Comparison of ENCODE assay signal across 8 cellular contexts in genomic region chr6:137811912-137812553, GRCh38. TPM values are rescaled to one million over a fixed set of nuclear protein-coding genes. Genes with fewer than 3 reads are reported as not detected.
DNase-seq lines count a peak whose midpoint lies in the region; ATAC-seq, FAIRE-seq and TF ChIP-seq lines count a peak whose summit lies in the region.

No MANE protein-coding gene starts in this region.

- peak overlapping the region; percentile 21; the same call in 1 of the 2 replicates for H2AFZ ChIP-seq in MM.1S (ENCODE audit: low read length)
- H2AFZ ChIP-seq in GM12878 (ENCODE audit: control insufficient read depth, low read depth, low read length): peak overlapping the region; percentile 45

- ATAC-seq in GM12878: no peak; the same call in 2 of the 3 replicates
- ATAC-seq in GM18858 (IDR thresholded peaks at IDR 0.05; ENCODE audit: unreplicated experiment): no peak
- no peak for ATAC-seq in HG03025 (IDR thresholded peaks at IDR 0.05; ENCODE audit: low FRiP score, unreplicated experiment)

- POLR2A ChIA-PET in GM12878 (lab: Charles Lee): interaction anchor here (0.6 to 6.2 kb wide), 18 partner anchors 9 to 134 kb away, joined by 3 to 95 read pairs (median 4); no protein-coding TSS in a partner anchor

- intact Hi-C loops in GM12878 (cut with micrococcal nuclease; ENCODE audit: unreplicated experiment): no loop called here
- intact Hi-C loops in ascending aorta (cut with DNase I): loop anchor here (5.0 kb wide), 1 partner anchor 90 kb away; no protein-coding TSS in a partner anchor

- TF ChIP-seq RAD21 in GM12878 (IDR thresholded peaks at IDR 0.05; ENCODE audit: insufficient read depth, low read depth, low read length): no peak

- H4K20me1 ChIP-seq in DOHH2 (ENCODE audit: control insufficient read depth, insufficient read depth, low read depth, low read length) (no peaks in the 10 kb centered on the region), MM.1S (ENCODE audit: insufficient read depth, low read length) (no peaks in the 10 kb centered on the region), GM12878 (ENCODE audit: control insufficient read depth, insufficient read depth) (no peaks in the 10 kb centered on the region)

- RAD21 ChIA-PET in GM12878 (lab: Charles Lee; ENCODE audit: unreplicated experiment): interaction anchor here (0.9 to 5.9 kb wide), 21 partner anchors 8 to 136 kb away, joined by 3 to 39 read pairs (median 7); partner anchors contain the start of gene TNFAIP3

- H3K36me3 ChIP-seq in DOHH2 (ENCODE audit: control insufficient read depth, low read length) (no peaks in the 10 kb centered on the region), MM.1S (replicated peaks; ENCODE audit: insufficient read depth, low read length) (no peaks in the 10 kb centered on the region), GM12878 (ENCODE audit: control insufficient read depth in 2 of 2, insufficient read depth in 2 of 2, low read length in 1 of 2) (no peaks in the 10 kb centered on the region), neutrophil (no peaks in the 10 kb centered on the region), ascending aorta (no peaks in the 10 kb centered on the region)

- WGBS in GM12878 (ENCODE audit: insufficient coverage, insufficient replicate concordance, low lambda C conversion rate, missing lambda C conversion rate): 24% methylated on average over 6 of the region's 6 CpGs

- BruUV-seq in GM12878 (replicated peaks; lab: Mats Ljungman, UMichigan): TSS peak; percentile 97

- H3K9me3 ChIP-seq in DOHH2 (ENCODE audit: control insufficient read depth, insufficient read depth, low read length): no peaks in the 10 kb centered on the region
- no peaks in the 10 kb centered on the region for H3K9me3 ChIP-seq in MM.1S (replicated peaks; ENCODE audit: insufficient read depth, low read length)
- peaks cover 2% of the 10 kb centered on the region; the same call in 1 of the 3 replicates for H3K9me3 ChIP-seq in GM12878 (replicated peaks; ENCODE audit: control insufficient read depth, insufficient read depth, low read length)
- H3K9me3 ChIP-seq in neutrophil: no peaks in the 10 kb centered on the region
- no peaks in the 10 kb centered on the region for H3K9me3 ChIP-seq in ascending aorta

- DNase-seq in MM.1S (no peak), GM12878 (ENCODE audit: low read depth, low spot score) (no peak), NCI-H2227 treated with DMSO at 0.1 percent for 48 hours (lab: John Stamatoyannopoulos, UW) (no peak), ascending aorta (ENCODE audit: low spot score in 2 of 2) (no peak)

- H3K9me2 ChIP-seq in DOHH2 (replicated peaks; ENCODE audit: control insufficient read depth, low read length): no peaks in the 10 kb centered on the region
- H3K9me2 ChIP-seq in MM.1S (replicated peaks; ENCODE audit: insufficient read depth, low read length): no peaks in the 10 kb centered on the region

- H3K4me1 ChIP-seq in DOHH2 (ENCODE audit: control insufficient read depth, low read length): peaks cover 29% of the 10 kb centered on the region
- H3K4me1 ChIP-seq in MM.1S (ENCODE audit: low read length): peaks cover 43% of the 10 kb centered on the region
- peaks cover 35% of the 10 kb centered on the region for H3K4me1 ChIP-seq in GM12878 (ENCODE audit: control insufficient read depth, insufficient read depth, low read length)
- peaks cover 25 to 26% of the 10 kb centered on the region in 2 experiments for H3K4me1 ChIP-seq in neutrophil (ENCODE audit: control insufficient read depth in 1 of 2, insufficient read depth in 1 of 2, low read depth in 1 of 2, low read length in 1 of 2)
- no peaks in the 10 kb centered on the region for H3K4me1 ChIP-seq in ascending aorta

- H3F3A ChIP-seq in DOHH2 (ENCODE audit: control insufficient read depth, insufficient read depth): peaks cover 4% of the 10 kb centered on the region; the same call in 1 of the 2 replicates
- H3F3A ChIP-seq in MM.1S (ENCODE audit: insufficient read depth, low read length): peaks cover 12% of the 10 kb centered on the region; the same call in 1 of the 2 replicates

- in situ Hi-C loops in GM12878 (cut with MboI): no loop called here

- FAIRE-seq in GM12878 (lab: Jason Lieb, UNC): no peak

- H3K4me3 ChIP-seq in DOHH2 (ENCODE audit: low read length): peak overlapping the region; percentile 61
- no peak overlapping the region for H3K4me3 ChIP-seq in MM.1S (ENCODE audit: low read length)
- peak overlapping the region; percentile 20 for H3K4me3 ChIP-seq in GM12878
- H3K4me3 ChIP-seq in neutrophil (ENCODE audit: low read depth in 1 of 2, low read length in 1 of 2): peak overlapping the region; percentile 37 to 41
- H3K4me3 ChIP-seq in ascending aorta: no peak overlapping the region

- H3K27me3 ChIP-seq in DOHH2 (ENCODE audit: control insufficient read depth, low read length) (no peaks in the 10 kb centered on the region), MM.1S (replicated peaks; ENCODE audit: insufficient read depth, low read length) (no peaks in the 10 kb centered on the region), GM12878 (replicated peaks in 1 of 2; ENCODE audit: control insufficient read depth in 2 of 2, insufficient read depth in 2 of 2, low read length in 1 of 2) (no peaks in the 10 kb centered on the region), neutrophil (no peaks in the 10 kb centered on the region), ascending aorta (no peaks in the 10 kb centered on the region)

- TF ChIP-seq EP300 in GM12878 (IDR thresholded peaks at IDR 0.05; ENCODE audit: borderline replicate concordance in 1 of 2, control insufficient read depth in 1 of 2, low read depth in 2 of 2, low read length in 2 of 2): no peak

- H3K4me2 ChIP-seq in DOHH2 (ENCODE audit: low read length) (peak overlapping the region; percentile 75), MM.1S (ENCODE audit: low read depth, low read length) (peak overlapping the region; percentile 27), GM12878 (ENCODE audit: control insufficient read depth, insufficient read depth) (peak overlapping the region; percentile 14)

- H3K27ac ChIP-seq in DOHH2 (ENCODE audit: low read depth, low read length) (peak overlapping the region; percentile 68), MM.1S (ENCODE audit: low read length) (peak overlapping the region; percentile 45; the same call in 1 of the 2 replicates), GM12878 (ENCODE audit: control insufficient read depth, insufficient read depth) (peak overlapping the region; percentile 89), neutrophil (peak overlapping the region; percentile 92), ascending aorta (no peak overlapping the region)

- TF ChIP-seq CTCF in DOHH2 (IDR thresholded peaks at IDR 0.05; ENCODE audit: low read depth, low read length, poor library complexity, severe bottlenecking) (no peak), MM.1S (IDR thresholded peaks at IDR 0.05; ENCODE audit: low read length) (no peak), GM12878 (IDR thresholded peaks at IDR 0.05 in 2 of 3, conservative IDR thresholded peaks at IDR 0.05 in 1 of 3; ENCODE audit: control insufficient read depth in 2 of 3, extremely low read depth in 1 of 3, insufficient read depth in 1 of 3, low read depth in 3 of 3, low read length in 3 of 3) (no peak), neutrophil (IDR thresholded peaks at IDR 0.05) (no peak), ascending aorta (IDR thresholded peaks at IDR 0.05) (no peak)

- SMC1A ChIA-PET in GM12878 (lab: Charles Lee; ENCODE audit: uncharacterized antibody, unreplicated experiment): interaction anchor here (0.6 to 5.7 kb wide), 19 partner anchors 8 to 127 kb away, joined by 3 to 69 read pairs (median 12); partner anchors contain the start of gene TNFAIP3

- H3K79me2 ChIP-seq in DOHH2 (ENCODE audit: control insufficient read depth, low read length) (no peaks in the 10 kb centered on the region), MM.1S (ENCODE audit: low read length) (no peaks in the 10 kb centered on the region), GM12878 (ENCODE audit: control insufficient read depth, insufficient read depth, low read length) (no peaks in the 10 kb centered on the region)

- CTCF ChIA-PET in GM12878 (lab: Yijun Ruan, JAX): interaction anchor here (0.8 to 4.5 kb wide), 14 partner anchors 12 to 191 kb away, joined by 3 to 49 read pairs (median 6); partner anchors contain the start of gene TNFAIP3

- H3K9ac ChIP-seq in MM.1S (ENCODE audit: low read length) (peak overlapping the region; percentile 8; the same call in 1 of the 2 replicates), GM12878 (ENCODE audit: control insufficient read depth, insufficient read depth, low read length) (peak overlapping the region; percentile 70)

- no peak for TF ChIP-seq POLR2A in GM12878 (IDR thresholded peaks at IDR 0.05; ENCODE audit: low read depth, low read length)

TF ChIP-seq in GM12878, 131 proteins besides CTCF, POLR2A, EP300 and RAD21 (continues in another document):
- TF ChIP-seq MLLT1 (IDR thresholded peaks at IDR 0.05): peak; percentile 37

RNA-seq across cellular contexts. Expression of gene TNFAIP3, which starts 55.0 kb away (rescaled TPM):
- total RNA-seq in GM12878 (2013; cell fraction: nucleolus; rRNA removed): 258 and 260 TPM in 2 replicates
- total RNA-seq in GM12878 (2014; rRNA removed) (84.0 and 96.8 TPM in 2 replicates), GM12878 (2014; rRNA removed; fragmentation: Illumina TruSeq; extraction: Trizol) (81.4 and 82.4 TPM in 2 replicates), GM12878 (2021) (220 and 229 TPM in 2 replicates), ascending aorta (24.5 TPM)
- 59.4 TPM for polyA plus RNA-seq in GM12878 (2011; ENCODE audit: low read depth)
- polyA plus RNA-seq in GM12878 (2011; rRNA removed) (308 and 350 TPM in 2 replicates), GM12878 (2014; fragmentation: Illumina TruSeq; extraction: Trizol) (149 and 171 TPM in 2 replicates), GM12878 (2014; fragmentation: Nextera tagmentation; extraction: Ambion mirVana) (10 to 100 TPM; 18.0 to 31.5 TPM), GM12878 (2014; rRNA removed) (138 and 149 TPM in 2 replicates), GM12878 (2016; fragmentation: Nextera tagmentation; extraction: Ambion mirVana) (100 to 1,000 TPM; 126 to 128 TPM)
- polyA plus RNA-seq in GM12878 (2011; cell fraction: cytosol; rRNA removed): 204 and 210 TPM in 2 replicates
- 565 and 695 TPM in 2 replicates for polyA plus RNA-seq in GM12878 (2011; cell fraction: nucleus; rRNA removed)
- polyA plus RNA-seq in GM12878 (2012): 64.6 and 107 TPM in 2 replicates
- 268 and 281 TPM in 2 replicates for polyA minus RNA-seq in GM12878 (2011; rRNA and poly(A)+ RNA removed)
- 95.9 and 104 TPM in 2 replicates for polyA minus RNA-seq in GM12878 (2011; cell fraction: cytosol; rRNA and poly(A)+ RNA removed)
- polyA minus RNA-seq in GM12878 (2011; cell fraction: nucleus; rRNA and poly(A)+ RNA removed): 243 and 270 TPM in 2 replicates

Comparison
In these comparisons a context has a peak if more than half of its experiments do, and no peak if none do; other contexts are left out.
1. H3K27ac ChIP-seq: peak in DOHH2 (single experiment), MM.1S (single experiment), GM12878 (single experiment) and neutrophil (single experiment); none in ascending aorta (0 of 2).
2. H3K4me2 ChIP-seq: peak in every context shown above with its lines; median percentile 75 in DOHH2; 27 in MM.1S; 14 in GM12878.
3. H3K4me3 ChIP-seq: peak in DOHH2 (single experiment), GM12878 (single experiment) and neutrophil (2 of 2); none in MM.1S (single experiment) and ascending aorta (0 of 2).